In genomic region chr1:171983584-171983983, GRCh38 we compare ENCODE assay signal across 9 cellular contexts.
DNase-seq lines count a peak whose midpoint lies in the region; ATAC-seq, FAIRE-seq and TF ChIP-seq lines count a peak whose summit lies in the region.
"Had no signal": no experiment of that assay in that cellular context is flagged by ENCODE, and none has a peak within 500 bp of the region (broad histone marks: within the 10 kb centered on the region; RNA-seq: fewer than 3 reads in every experiment).

No MANE protein-coding gene starts in this region.

- intact Hi-C loops in gastrocnemius medialis (cut with DNase I; ENCODE audit: low total_unique reads): no loop called here

- H3K9me3 ChIP-seq in gastrocnemius medialis: no peaks in the 10 kb centered on the region

- H3K27ac ChIP-seq in gastrocnemius medialis: no peak overlapping the region

- H3K36me3 ChIP-seq in gastrocnemius medialis: no peaks in the 10 kb centered on the region

- no peak for FAIRE-seq in GM12891 (lab: Jason Lieb, UNC)

- TF ChIP-seq CTCF in gastrocnemius medialis (IDR thresholded peaks at IDR 0.05 in 4 of 5, conservative IDR thresholded peaks at IDR 0.05 in 1 of 5): no peak

- no peak for TF ChIP-seq POLR2A in gastrocnemius medialis (IDR thresholded peaks at IDR 0.05)
- TF ChIP-seq POLR2A in GM12891 (IDR thresholded peaks at IDR 0.05; ENCODE audit: low read depth, low read length): no peak

- no peaks in the 10 kb centered on the region for H3K27me3 ChIP-seq in gastrocnemius medialis

- no peak overlapping the region for H3K4me3 ChIP-seq in gastrocnemius medialis

- ATAC-seq in gastrocnemius medialis (no peak), HG03378 (IDR thresholded peaks at IDR 0.05; ENCODE audit: unreplicated experiment) (no peak)

- in situ Hi-C loops in SK-MEL-5 (cut with HindIII; ENCODE audit: low pct_unique_long_range_greater_than_20kb, low sequenced_read_pairs): loop anchor here (10.0 kb wide), 1 partner anchor 179 kb away; no protein-coding TSS in a partner anchor
- in situ Hi-C loops in gastrocnemius medialis (cut with MboI; ENCODE audit: low sequenced_read_pairs in 4 of 4): loop anchor here (5.0 to 10.0 kb wide), 3 partner anchors 171 to 339 kb away; no protein-coding TSS in a partner anchor

- peak; percentile 22 for DNase-seq in A172 (ENCODE audit: low spot score)
- peak; percentile 44 for DNase-seq in GM03348 (ENCODE audit: low spot score)
- peak; percentile 50 for DNase-seq in SK-MEL-5 (ENCODE audit: low read depth, low spot score)
- DNase-seq in glomerular visceral epithelial cell (ENCODE audit: extremely low spot score): peak; percentile 51
- DNase-seq in cerebellar nuclear complex (lab: John Stamatoyannopoulos, UW): no peak
- no peak for DNase-seq in gastrocnemius medialis
- no peak for DNase-seq in GM12891 (ENCODE audit: insufficient read length, low spot score)
- DNase-seq: effector CD8-positive, alpha-beta T cell had no signal

- peaks cover 0 to 7% of the 10 kb centered on the region in 2 donors for H3K4me1 ChIP-seq in gastrocnemius medialis

TF ChIP-seq in GM12891, 5 proteins besides CTCF, POLR2A, EP300 and RAD21:
- TF ChIP-seq PAX5 (IDR thresholded peaks at IDR 0.05; ENCODE audit: insufficient read depth, low read length, severe bottlenecking) (no peak), POU2F2 (IDR thresholded peaks at IDR 0.05; ENCODE audit: low read depth, low read length) (no peak), TAF1 (IDR thresholded peaks at IDR 0.05; ENCODE audit: low read depth, low read length) (no peak), SPI1 (IDR thresholded peaks at IDR 0.05; ENCODE audit: low read depth, low read length) (no peak), POLR2AphosphoS5 (IDR thresholded peaks at IDR 0.05; ENCODE audit: low read depth, low read length) (no peak)

Comparison
In these comparisons a context has a peak if more than half of its experiments do, and no peak if none do; other contexts are left out.
1. DNase-seq: peak in A172 (single experiment), GM03348 (single experiment), SK-MEL-5 (single experiment) and glomerular visceral epithelial cell (single experiment); none in cerebellar nuclear complex (0 of 2), gastrocnemius medialis (0 of 2) and GM12891 (single experiment).